In the genomic region with DNA sequence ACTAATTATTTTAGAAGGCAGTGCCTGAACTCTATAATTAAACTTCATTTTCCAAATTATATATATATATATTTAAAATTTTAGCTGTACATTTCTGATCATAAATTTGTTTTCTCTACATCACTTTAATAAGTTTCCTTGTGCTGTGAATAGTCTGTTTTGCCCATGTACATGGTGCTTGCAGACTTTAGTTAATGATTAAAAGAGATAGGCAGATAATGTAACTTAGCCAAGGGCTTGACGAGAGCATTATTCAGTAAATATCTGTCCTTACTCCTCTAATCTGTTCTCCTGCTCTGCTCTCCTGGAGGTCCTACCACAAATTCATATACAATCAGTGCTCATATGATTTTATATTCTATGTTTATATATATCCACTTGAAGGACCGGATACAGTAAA, we compare ENCODE assay signal across 1 cellular context.
TF ChIP-seq lines count a peak whose summit lies in the region.

No MANE protein-coding gene starts in this region.

TF ChIP-seq in H1, 55 proteins besides CTCF, POLR2A, EP300 and RAD21:
- TF ChIP-seq, protein P1, sequence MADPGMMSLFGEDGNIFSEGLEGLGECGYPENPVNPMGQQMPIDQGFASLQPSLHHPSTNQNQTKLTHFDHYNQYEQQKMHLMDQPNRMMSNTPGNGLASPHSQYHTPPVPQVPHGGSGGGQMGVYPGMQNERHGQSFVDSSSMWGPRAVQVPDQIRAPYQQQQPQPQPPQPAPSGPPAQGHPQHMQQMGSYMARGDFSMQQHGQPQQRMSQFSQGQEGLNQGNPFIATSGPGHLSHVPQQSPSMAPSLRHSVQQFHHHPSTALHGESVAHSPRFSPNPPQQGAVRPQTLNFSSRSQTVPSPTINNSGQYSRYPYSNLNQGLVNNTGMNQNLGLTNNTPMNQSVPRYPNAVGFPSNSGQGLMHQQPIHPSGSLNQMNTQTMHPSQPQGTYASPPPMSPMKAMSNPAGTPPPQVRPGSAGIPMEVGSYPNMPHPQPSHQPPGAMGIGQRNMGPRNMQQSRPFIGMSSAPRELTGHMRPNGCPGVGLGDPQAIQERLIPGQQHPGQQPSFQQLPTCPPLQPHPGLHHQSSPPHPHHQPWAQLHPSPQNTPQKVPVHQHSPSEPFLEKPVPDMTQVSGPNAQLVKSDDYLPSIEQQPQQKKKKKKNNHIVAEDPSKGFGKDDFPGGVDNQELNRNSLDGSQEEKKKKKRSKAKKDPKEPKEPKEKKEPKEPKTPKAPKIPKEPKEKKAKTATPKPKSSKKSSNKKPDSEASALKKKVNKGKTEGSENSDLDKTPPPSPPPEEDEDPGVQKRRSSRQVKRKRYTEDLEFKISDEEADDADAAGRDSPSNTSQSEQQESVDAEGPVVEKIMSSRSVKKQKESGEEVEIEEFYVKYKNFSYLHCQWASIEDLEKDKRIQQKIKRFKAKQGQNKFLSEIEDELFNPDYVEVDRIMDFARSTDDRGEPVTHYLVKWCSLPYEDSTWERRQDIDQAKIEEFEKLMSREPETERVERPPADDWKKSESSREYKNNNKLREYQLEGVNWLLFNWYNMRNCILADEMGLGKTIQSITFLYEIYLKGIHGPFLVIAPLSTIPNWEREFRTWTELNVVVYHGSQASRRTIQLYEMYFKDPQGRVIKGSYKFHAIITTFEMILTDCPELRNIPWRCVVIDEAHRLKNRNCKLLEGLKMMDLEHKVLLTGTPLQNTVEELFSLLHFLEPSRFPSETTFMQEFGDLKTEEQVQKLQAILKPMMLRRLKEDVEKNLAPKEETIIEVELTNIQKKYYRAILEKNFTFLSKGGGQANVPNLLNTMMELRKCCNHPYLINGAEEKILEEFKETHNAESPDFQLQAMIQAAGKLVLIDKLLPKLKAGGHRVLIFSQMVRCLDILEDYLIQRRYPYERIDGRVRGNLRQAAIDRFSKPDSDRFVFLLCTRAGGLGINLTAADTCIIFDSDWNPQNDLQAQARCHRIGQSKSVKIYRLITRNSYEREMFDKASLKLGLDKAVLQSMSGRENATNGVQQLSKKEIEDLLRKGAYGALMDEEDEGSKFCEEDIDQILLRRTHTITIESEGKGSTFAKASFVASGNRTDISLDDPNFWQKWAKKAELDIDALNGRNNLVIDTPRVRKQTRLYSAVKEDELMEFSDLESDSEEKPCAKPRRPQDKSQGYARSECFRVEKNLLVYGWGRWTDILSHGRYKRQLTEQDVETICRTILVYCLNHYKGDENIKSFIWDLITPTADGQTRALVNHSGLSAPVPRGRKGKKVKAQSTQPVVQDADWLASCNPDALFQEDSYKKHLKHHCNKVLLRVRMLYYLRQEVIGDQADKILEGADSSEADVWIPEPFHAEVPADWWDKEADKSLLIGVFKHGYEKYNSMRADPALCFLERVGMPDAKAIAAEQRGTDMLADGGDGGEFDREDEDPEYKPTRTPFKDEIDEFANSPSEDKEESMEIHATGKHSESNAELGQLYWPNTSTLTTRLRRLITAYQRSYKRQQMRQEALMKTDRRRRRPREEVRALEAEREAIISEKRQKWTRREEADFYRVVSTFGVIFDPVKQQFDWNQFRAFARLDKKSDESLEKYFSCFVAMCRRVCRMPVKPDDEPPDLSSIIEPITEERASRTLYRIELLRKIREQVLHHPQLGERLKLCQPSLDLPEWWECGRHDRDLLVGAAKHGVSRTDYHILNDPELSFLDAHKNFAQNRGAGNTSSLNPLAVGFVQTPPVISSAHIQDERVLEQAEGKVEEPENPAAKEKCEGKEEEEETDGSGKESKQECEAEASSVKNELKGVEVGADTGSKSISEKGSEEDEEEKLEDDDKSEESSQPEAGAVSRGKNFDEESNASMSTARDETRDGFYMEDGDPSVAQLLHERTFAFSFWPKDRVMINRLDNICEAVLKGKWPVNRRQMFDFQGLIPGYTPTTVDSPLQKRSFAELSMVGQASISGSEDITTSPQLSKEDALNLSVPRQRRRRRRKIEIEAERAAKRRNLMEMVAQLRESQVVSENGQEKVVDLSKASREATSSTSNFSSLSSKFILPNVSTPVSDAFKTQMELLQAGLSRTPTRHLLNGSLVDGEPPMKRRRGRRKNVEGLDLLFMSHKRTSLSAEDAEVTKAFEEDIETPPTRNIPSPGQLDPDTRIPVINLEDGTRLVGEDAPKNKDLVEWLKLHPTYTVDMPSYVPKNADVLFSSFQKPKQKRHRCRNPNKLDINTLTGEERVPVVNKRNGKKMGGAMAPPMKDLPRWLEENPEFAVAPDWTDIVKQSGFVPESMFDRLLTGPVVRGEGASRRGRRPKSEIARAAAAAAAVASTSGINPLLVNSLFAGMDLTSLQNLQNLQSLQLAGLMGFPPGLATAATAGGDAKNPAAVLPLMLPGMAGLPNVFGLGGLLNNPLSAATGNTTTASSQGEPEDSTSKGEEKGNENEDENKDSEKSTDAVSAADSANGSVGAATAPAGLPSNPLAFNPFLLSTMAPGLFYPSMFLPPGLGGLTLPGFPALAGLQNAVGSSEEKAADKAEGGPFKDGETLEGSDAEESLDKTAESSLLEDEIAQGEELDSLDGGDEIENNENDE (IDR thresholded peaks at IDR 0.05; ENCODE audit: insufficient replicate concordance, low read length), result no peak
- TF ChIP-seq KDM1A (IDR thresholded peaks at IDR 0.05; ENCODE audit: borderline replicate concordance, low read length), result no peak
- TF ChIP-seq CBX8 (IDR thresholded peaks at IDR 0.05; ENCODE audit: borderline replicate concordance, low read depth, low read length), result no peak
- no peak for TF ChIP-seq SAP30 (IDR thresholded peaks at IDR 0.05; ENCODE audit: insufficient read depth, insufficient replicate concordance, low read length)
- TF ChIP-seq YY1 (IDR thresholded peaks at IDR 0.05; ENCODE audit: low read depth, low read length), result no peak
- no peak for TF ChIP-seq POLR2AphosphoS5 (IDR thresholded peaks at IDR 0.05; ENCODE audit: low read depth, low read length)
- TF ChIP-seq SIX5 (IDR thresholded peaks at IDR 0.05; ENCODE audit: low read depth, low read length), result no peak
- no peak for TF ChIP-seq SIN3A (conservative IDR thresholded peaks at IDR 0.05 in 1 of 2, IDR thresholded peaks at IDR 0.05 in 1 of 2; ENCODE audit: low read depth in 1 of 2, low read length in 2 of 2)
- no peak for TF ChIP-seq SP1 (IDR thresholded peaks at IDR 0.05; ENCODE audit: low read depth, low read length)
- no peak for TF ChIP-seq CEBPB (IDR thresholded peaks at IDR 0.05; ENCODE audit: low read depth, low read length)
- no peak for TF ChIP-seq SRF (IDR thresholded peaks at IDR 0.05; ENCODE audit: low read depth, low read length)
- no peak for TF ChIP-seq JUN (IDR thresholded peaks at IDR 0.05; ENCODE audit: low read depth, low read length)
- no peak for TF ChIP-seq RFX5 (IDR thresholded peaks at IDR 0.05; ENCODE audit: borderline replicate concordance, low read depth, low read length)
- no peak for TF ChIP-seq NRF1 (IDR thresholded peaks at IDR 0.05; ENCODE audit: low read depth, low read length)
- TF ChIP-seq, protein P2, sequence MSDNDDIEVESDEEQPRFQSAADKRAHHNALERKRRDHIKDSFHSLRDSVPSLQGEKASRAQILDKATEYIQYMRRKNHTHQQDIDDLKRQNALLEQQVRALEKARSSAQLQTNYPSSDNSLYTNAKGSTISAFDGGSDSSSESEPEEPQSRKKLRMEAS (IDR thresholded peaks at IDR 0.05), result no peak
- no peak for TF ChIP-seq KDM5A (IDR thresholded peaks at IDR 0.05; ENCODE audit: low read length)
- TF ChIP-seq, protein P3, sequence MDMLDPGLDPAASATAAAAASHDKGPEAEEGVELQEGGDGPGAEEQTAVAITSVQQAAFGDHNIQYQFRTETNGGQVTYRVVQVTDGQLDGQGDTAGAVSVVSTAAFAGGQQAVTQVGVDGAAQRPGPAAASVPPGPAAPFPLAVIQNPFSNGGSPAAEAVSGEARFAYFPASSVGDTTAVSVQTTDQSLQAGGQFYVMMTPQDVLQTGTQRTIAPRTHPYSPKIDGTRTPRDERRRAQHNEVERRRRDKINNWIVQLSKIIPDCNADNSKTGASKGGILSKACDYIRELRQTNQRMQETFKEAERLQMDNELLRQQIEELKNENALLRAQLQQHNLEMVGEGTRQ (IDR thresholded peaks at IDR 0.05; ENCODE audit: low read length), result no peak
- no peak for TF ChIP-seq PHF8 (conservative IDR thresholded peaks at IDR 0.05; ENCODE audit: low read depth, low read length)
- TF ChIP-seq CBX5 (IDR thresholded peaks at IDR 0.05; ENCODE audit: low read depth, low read length), result no peak
- TF ChIP-seq TEAD4 (IDR thresholded peaks at IDR 0.05; ENCODE audit: low read depth, low read length), result no peak
